ENCODE assay signal across 1 cellular context in genomic region chr4:119525005-119525749, GRCh38.
TF ChIP-seq lines count a peak whose summit lies in the region.

No MANE protein-coding gene starts in this region.

TF ChIP-seq in HepG2, 621 proteins besides CTCF, POLR2A, EP300 and RAD21 (continued from another document and continues in another):
- TF ChIP-seq ZHX2 (IDR thresholded peaks at IDR 0.05; ENCODE audit: low read depth) (no peak), ZHX2 (CRISPR knock-in tag; IDR thresholded peaks at IDR 0.05; ENCODE audit: borderline replicate concordance) (no peak), MYC (CRISPR knock-in tag; IDR thresholded peaks at IDR 0.05; ENCODE audit: borderline replicate concordance) (no peak), FOXP1 (IDR thresholded peaks at IDR 0.05) (peak; percentile 52; the same call in 1 of the 2 replicates), FOXP1 (CRISPR knock-in tag; IDR thresholded peaks at IDR 0.05) (peak; percentile 92), ZNF10 (CRISPR knock-in tag; IDR thresholded peaks at IDR 0.05; ENCODE audit: borderline replicate concordance, low read depth) (no peak), NR2F2 (IDR thresholded peaks at IDR 0.05; ENCODE audit: borderline replicate concordance, low read depth) (0 out of 2 replicates have a peak, but pooled peaks have one; percentile 59), SAP130 (CRISPR knock-in tag; IDR thresholded peaks at IDR 0.05; ENCODE audit: low read depth) (peak; percentile 62), ZNF616 (CRISPR knock-in tag; IDR thresholded peaks at IDR 0.05; ENCODE audit: low read depth) (no peak), ZNF142 (CRISPR knock-in tag; IDR thresholded peaks at IDR 0.05) (no peak), NONO (IDR thresholded peaks at IDR 0.05) (no peak), NONO (CRISPR knock-in tag; conservative IDR thresholded peaks at IDR 0.05) (no peak), ZC3H13 (CRISPR knock-in tag; IDR thresholded peaks at IDR 0.05) (no peak), RFXANK (CRISPR knock-in tag; IDR thresholded peaks at IDR 0.05) (no peak), HIC2 (CRISPR knock-in tag; IDR thresholded peaks at IDR 0.05; ENCODE audit: low read depth) (no peak), REPIN1 (CRISPR knock-in tag; IDR thresholded peaks at IDR 0.05; ENCODE audit: borderline replicate concordance, low read depth) (no peak), ELF4 (CRISPR knock-in tag; IDR thresholded peaks at IDR 0.05; ENCODE audit: borderline replicate concordance) (no peak), ZSCAN29 (CRISPR knock-in tag; conservative IDR thresholded peaks at IDR 0.05) (peak; percentile 98), PATZ1 (CRISPR knock-in tag; IDR thresholded peaks at IDR 0.05) (no peak), HNF1B (CRISPR knock-in tag; IDR thresholded peaks at IDR 0.05) (peak; percentile 51), ZNF800 (CRISPR knock-in tag; IDR thresholded peaks at IDR 0.05) (no peak), POLR2AphosphoS2 (IDR thresholded peaks at IDR 0.05; ENCODE audit: low read depth, low read length) (no peak), NAIF1 (CRISPR knock-in tag; IDR thresholded peaks at IDR 0.05; ENCODE audit: borderline replicate concordance) (no peak), NCOA2 (CRISPR knock-in tag; IDR thresholded peaks at IDR 0.05) (peak; percentile 64)
- TF ChIP-seq, protein P1, sequence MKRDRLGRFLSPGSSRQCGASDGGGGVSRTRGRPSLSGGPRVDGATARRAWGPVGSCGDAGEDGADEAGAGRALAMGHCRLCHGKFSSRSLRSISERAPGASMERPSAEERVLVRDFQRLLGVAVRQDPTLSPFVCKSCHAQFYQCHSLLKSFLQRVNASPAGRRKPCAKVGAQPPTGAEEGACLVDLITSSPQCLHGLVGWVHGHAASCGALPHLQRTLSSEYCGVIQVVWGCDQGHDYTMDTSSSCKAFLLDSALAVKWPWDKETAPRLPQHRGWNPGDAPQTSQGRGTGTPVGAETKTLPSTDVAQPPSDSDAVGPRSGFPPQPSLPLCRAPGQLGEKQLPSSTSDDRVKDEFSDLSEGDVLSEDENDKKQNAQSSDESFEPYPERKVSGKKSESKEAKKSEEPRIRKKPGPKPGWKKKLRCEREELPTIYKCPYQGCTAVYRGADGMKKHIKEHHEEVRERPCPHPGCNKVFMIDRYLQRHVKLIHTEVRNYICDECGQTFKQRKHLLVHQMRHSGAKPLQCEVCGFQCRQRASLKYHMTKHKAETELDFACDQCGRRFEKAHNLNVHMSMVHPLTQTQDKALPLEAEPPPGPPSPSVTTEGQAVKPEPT (CRISPR knock-in tag; IDR thresholded peaks at IDR 0.05; ENCODE audit: low read depth): no peak
- TF ChIP-seq, protein P2, sequence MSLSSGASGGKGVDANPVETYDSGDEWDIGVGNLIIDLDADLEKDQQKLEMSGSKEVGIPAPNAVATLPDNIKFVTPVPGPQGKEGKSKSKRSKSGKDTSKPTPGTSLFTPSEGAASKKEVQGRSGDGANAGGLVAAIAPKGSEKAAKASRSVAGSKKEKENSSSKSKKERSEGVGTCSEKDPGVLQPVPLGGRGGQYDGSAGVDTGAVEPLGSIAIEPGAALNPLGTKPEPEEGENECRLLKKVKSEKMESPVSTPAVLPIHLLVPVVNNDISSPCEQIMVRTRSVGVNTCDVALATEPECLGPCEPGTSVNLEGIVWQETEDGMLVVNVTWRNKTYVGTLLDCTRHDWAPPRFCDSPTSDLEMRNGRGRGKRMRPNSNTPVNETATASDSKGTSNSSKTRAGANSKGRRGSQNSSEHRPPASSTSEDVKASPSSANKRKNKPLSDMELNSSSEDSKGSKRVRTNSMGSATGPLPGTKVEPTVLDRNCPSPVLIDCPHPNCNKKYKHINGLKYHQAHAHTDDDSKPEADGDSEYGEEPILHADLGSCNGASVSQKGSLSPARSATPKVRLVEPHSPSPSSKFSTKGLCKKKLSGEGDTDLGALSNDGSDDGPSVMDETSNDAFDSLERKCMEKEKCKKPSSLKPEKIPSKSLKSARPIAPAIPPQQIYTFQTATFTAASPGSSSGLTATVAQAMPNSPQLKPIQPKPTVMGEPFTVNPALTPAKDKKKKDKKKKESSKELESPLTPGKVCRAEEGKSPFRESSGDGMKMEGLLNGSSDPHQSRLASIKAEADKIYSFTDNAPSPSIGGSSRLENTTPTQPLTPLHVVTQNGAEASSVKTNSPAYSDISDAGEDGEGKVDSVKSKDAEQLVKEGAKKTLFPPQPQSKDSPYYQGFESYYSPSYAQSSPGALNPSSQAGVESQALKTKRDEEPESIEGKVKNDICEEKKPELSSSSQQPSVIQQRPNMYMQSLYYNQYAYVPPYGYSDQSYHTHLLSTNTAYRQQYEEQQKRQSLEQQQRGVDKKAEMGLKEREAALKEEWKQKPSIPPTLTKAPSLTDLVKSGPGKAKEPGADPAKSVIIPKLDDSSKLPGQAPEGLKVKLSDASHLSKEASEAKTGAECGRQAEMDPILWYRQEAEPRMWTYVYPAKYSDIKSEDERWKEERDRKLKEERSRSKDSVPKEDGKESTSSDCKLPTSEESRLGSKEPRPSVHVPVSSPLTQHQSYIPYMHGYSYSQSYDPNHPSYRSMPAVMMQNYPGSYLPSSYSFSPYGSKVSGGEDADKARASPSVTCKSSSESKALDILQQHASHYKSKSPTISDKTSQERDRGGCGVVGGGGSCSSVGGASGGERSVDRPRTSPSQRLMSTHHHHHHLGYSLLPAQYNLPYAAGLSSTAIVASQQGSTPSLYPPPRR (CRISPR knock-in tag; IDR thresholded peaks at IDR 0.05; ENCODE audit: borderline replicate concordance): no peak
